Comparison of ENCODE assay signal across 11 cellular contexts in genomic region chr19:32438751-32439150, GRCh38.
"Had no signal": no experiment of that assay in that cellular context is flagged by ENCODE, and none has a peak within 500 bp of the region (broad histone marks: within the 10 kb centered on the region; RNA-seq: fewer than 3 reads in every experiment).

No MANE protein-coding gene starts in this region.

- H3K4me2 ChIP-seq: GM23338 had no signal

- H2AFZ ChIP-seq: GM23248, GM23338 had no signal

- H3K4me3 ChIP-seq: GM23248, GM23338, HAP-1 had no signal

- H3K9me3 ChIP-seq: HAP-1 had no signal

- DNase-seq: GM23248, GOT3, H7, H9, HCEC 1CT, HFFc6 had no signal

- H3K27ac ChIP-seq: GM23248 had no signal

- FAIRE-seq: H1, H54 had no signal

- H3K9ac ChIP-seq: GM23248 had no signal

- ATAC-seq: GM23338, HCT116 had no signal
